29 cellular contexts compared by ENCODE assay signal in the genomic region with DNA sequence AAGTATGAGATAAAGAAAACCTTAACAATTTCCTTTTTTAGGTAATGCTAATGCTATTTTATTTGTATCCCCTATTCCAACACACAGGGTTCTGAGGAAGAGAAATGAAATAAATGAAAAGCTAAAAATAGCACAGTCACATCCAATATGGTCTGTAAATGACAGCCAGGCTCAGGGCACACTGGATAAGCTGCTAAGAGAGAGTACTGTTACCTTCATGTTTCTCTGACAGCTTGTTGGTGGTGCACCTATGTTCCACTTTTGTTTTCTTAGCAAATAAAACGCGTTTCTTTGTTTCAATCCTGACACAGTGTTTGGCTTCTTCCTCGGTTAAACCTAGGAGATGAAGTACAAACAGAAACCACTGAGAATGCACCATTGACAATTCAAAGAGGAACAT. TPM values are rescaled to one million over a fixed set of nuclear protein-coding genes. Genes with fewer than 3 reads are reported as not detected.
"Had no signal": no experiment of that assay in that cellular context is flagged by ENCODE, and none has a peak within 500 bp of the region (broad histone marks: within the 10 kb centered on the region; RNA-seq: fewer than 3 reads in every experiment).

No MANE protein-coding gene starts in this region.

- H3K9me3 ChIP-seq: left lung, neutrophil, ovary, prostate gland, sigmoid colon, spleen, suprapubic skin, thoracic aorta, tibial nerve, uterus had no signal

- H3K27ac ChIP-seq: left lung, neural progenitor cell, neutrophil, ovary, prostate gland, sigmoid colon, spleen, suprapubic skin, thoracic aorta, tibial nerve, uterus had no signal

- H3K36me3 ChIP-seq: left lung, neural progenitor cell, neutrophil, ovary, prostate gland, sigmoid colon, spleen, suprapubic skin, thoracic aorta, tibial nerve, uterus had no signal

- ATAC-seq: left lung; natural killer cell; right cardiac atrium; stimulated activated effector memory CD8-positive, alpha-beta T cell treated with anti-CD3 and anti-CD28 coated beads, Interleukin-12 subunit alpha, Interleukin-12 subunit beta, amount 100 ng/mL, for 72 hours had no signal

- H3K4me1 ChIP-seq: left lung, neural progenitor cell, prostate gland, sigmoid colon, spleen, suprapubic skin, tibial nerve, uterus had no signal

- H3K9ac ChIP-seq: neural progenitor cell had no signal

- H3K4me3 ChIP-seq: left lung, lung, neural progenitor cell, ovary, prostate gland, sigmoid colon, spleen, suprapubic skin, thoracic aorta, tibial nerve, uterus had no signal

- H3K27me3 ChIP-seq: left lung, neural progenitor cell, neutrophil, ovary, sigmoid colon, spleen, suprapubic skin, tibial nerve, uterus had no signal

- DNase-seq: head of caudate nucleus; hypothalamus; islet precursor cell; left lung; mesendoderm; naive B cell; natural killer cell; nephron progenitor cell; occipital lobe; ovary; posterior cingulate gyrus; retina; right cardiac atrium; sigmoid colon; small intestine; spleen; stimulated activated CD4-positive, alpha-beta T cell treated with anti-CD3 and anti-CD28 coated beads, Interleukin-4, amount 100 ng/mL, for 24 hours; stimulated activated naive CD4-positive, alpha-beta T cell; uterus had no signal

RNA-seq across cellular contexts. Expression of a gene that starts 41.3 kb away (rescaled TPM):
- total RNA-seq: kidney epithelial cell, mononuclear cell, natural killer cell, occipital lobe had no signal
